ENCODE assay signal across 2 cellular contexts in the genomic region with DNA sequence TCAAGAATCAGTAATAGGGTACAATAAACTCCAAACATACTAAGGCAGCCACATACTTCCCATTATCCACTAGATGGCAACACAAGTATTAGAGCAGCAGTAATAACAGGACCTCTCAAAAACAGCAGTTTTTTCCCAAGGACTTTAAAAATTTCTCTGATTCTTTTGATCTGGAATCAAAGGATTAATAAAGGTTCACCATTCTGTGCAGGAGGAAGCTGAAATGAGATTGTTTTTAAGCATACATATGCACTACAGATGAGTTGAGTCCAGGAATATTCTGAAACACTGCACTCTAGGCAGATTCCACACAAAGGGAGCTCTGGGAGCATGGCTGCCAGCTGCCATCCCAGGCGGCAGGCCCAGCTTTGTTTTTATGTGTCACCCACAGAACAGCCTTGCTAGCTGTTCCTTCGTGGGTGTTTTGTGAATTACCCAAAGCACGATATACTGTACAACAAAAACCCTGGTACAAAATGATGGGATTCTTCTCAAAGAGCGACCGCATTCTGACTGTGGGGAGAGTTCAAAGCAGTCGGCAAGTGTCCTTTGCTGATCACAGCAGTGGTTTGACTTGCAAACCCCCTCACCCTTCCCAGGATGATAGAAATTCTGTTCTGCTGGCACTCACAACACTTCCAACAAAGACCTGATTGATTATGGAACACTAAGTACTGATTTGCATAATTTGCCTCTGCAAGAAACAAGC.
TF ChIP-seq lines count a peak whose summit lies in the region.

No MANE protein-coding gene starts in this region.

TF ChIP-seq in H1, 55 proteins besides CTCF, POLR2A, EP300 and RAD21:
- no peak for TF ChIP-seq SUZ12 (IDR thresholded peaks at IDR 0.05; ENCODE audit: low read length)
- 0 out of 2 replicates have a peak, but pooled peaks have one; percentile 38 for TF ChIP-seq YY1 (IDR thresholded peaks at IDR 0.05; ENCODE audit: low read depth, low read length)

TF ChIP-seq in neural cell, 6 proteins besides CTCF, POLR2A, EP300 and RAD21:
- TF ChIP-seq TAF1 (IDR thresholded peaks at IDR 0.05; ENCODE audit: low read depth) (peak; percentile 45), MXI1 (conservative IDR thresholded peaks at IDR 0.05; ENCODE audit: poor library complexity, severe bottlenecking) (no peak), SMC3 (conservative IDR thresholded peaks at IDR 0.05; ENCODE audit: poor library complexity) (peak; percentile 76)
- TF ChIP-seq, protein P1, sequence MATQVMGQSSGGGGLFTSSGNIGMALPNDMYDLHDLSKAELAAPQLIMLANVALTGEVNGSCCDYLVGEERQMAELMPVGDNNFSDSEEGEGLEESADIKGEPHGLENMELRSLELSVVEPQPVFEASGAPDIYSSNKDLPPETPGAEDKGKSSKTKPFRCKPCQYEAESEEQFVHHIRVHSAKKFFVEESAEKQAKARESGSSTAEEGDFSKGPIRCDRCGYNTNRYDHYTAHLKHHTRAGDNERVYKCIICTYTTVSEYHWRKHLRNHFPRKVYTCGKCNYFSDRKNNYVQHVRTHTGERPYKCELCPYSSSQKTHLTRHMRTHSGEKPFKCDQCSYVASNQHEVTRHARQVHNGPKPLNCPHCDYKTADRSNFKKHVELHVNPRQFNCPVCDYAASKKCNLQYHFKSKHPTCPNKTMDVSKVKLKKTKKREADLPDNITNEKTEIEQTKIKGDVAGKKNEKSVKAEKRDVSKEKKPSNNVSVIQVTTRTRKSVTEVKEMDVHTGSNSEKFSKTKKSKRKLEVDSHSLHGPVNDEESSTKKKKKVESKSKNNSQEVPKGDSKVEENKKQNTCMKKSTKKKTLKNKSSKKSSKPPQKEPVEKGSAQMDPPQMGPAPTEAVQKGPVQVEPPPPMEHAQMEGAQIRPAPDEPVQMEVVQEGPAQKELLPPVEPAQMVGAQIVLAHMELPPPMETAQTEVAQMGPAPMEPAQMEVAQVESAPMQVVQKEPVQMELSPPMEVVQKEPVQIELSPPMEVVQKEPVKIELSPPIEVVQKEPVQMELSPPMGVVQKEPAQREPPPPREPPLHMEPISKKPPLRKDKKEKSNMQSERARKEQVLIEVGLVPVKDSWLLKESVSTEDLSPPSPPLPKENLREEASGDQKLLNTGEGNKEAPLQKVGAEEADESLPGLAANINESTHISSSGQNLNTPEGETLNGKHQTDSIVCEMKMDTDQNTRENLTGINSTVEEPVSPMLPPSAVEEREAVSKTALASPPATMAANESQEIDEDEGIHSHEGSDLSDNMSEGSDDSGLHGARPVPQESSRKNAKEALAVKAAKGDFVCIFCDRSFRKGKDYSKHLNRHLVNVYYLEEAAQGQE (IDR thresholded peaks at IDR 0.05; ENCODE audit: borderline replicate concordance): peak; percentile 59
